In genomic region chr16:49837673-49838360, GRCh38 we compare ENCODE assay signal across 1 cellular context.
TF ChIP-seq lines count a peak whose summit lies in the region.

No MANE protein-coding gene starts in this region.

TF ChIP-seq in K562, 482 proteins besides CTCF, POLR2A, EP300 and RAD21:
- no peak for TF ChIP-seq RAD51 (IDR thresholded peaks at IDR 0.05; ENCODE audit: borderline replicate concordance, low read depth)
- TF ChIP-seq SIN3B (IDR thresholded peaks at IDR 0.05; ENCODE audit: low read depth) = no peak
- no peak for TF ChIP-seq PATZ1 (CRISPR knock-in tag; IDR thresholded peaks at IDR 0.05; ENCODE audit: borderline replicate concordance)
- no peak for TF ChIP-seq KHSRP (IDR thresholded peaks at IDR 0.05)
- TF ChIP-seq GABPA (tag; conservative IDR thresholded peaks at IDR 0.05; ENCODE audit: low read depth) = peak; percentile 75
- TF ChIP-seq ETV1 (tag; conservative IDR thresholded peaks at IDR 0.05; ENCODE audit: low read depth) = no peak
- TF ChIP-seq SPI1 (IDR thresholded peaks at IDR 0.05; ENCODE audit: borderline replicate concordance, low read depth, low read length) = peak; percentile 56; the same call in 1 of the 2 replicates
- TF ChIP-seq CREM (IDR thresholded peaks at IDR 0.05; ENCODE audit: low read depth) = peak; percentile 83
- no peak for TF ChIP-seq KDM4B (IDR thresholded peaks at IDR 0.05; ENCODE audit: borderline replicate concordance in 2 of 2, low read depth in 1 of 2)
- no peak for TF ChIP-seq CC2D1A (IDR thresholded peaks at IDR 0.05)
- no peak for TF ChIP-seq ATF1 (CRISPR knock-in tag; IDR thresholded peaks at IDR 0.05)
- 0 out of 2 replicates have a peak, but pooled peaks have one; percentile 33 for TF ChIP-seq ATF1 (tag; IDR thresholded peaks at IDR 0.05)
- no peak for TF ChIP-seq FOXJ3 (CRISPR knock-in tag; IDR thresholded peaks at IDR 0.05)
